20 cellular contexts compared by ENCODE assay signal in the genomic region with DNA sequence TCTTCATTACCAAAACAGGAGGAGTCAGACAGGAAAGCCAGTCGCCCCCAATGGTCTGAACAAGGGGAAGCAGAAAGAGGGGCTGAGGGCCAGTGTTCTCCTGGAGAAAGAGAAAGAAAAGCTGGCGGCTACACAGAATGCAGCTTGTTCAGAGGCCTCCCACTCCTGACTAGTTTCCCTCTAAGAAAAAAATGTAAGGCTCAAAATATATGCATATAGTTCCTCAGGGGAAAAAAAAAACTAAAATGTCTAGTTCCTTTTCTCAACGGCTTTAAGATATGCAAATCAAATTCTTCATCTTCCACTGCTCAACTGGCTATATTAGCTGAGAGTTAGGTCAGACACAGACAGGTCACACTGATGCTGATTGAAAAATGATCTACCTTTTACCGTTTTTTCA. TPM values are rescaled to one million over a fixed set of nuclear protein-coding genes. Genes with fewer than 3 reads are reported as not detected.
DNase-seq lines count a peak whose midpoint lies in the region; TF ChIP-seq lines count a peak whose summit lies in the region.
"Had no signal": no experiment of that assay in that cellular context is flagged by ENCODE, and none has a peak within 500 bp of the region (broad histone marks: within the 10 kb centered on the region; RNA-seq: fewer than 3 reads in every experiment).

No MANE protein-coding gene starts in this region.

- H3K27ac ChIP-seq in fibroblast of lung (ENCODE audit: insufficient read depth, low read length): no peak overlapping the region
- H3K27ac ChIP-seq: 22Rv1, coronary artery, right lobe of liver, transverse colon had no signal

- H3K27me3 ChIP-seq in fibroblast of lung (ENCODE audit: control insufficient read depth, insufficient read depth, low read length): no peaks in the 10 kb centered on the region
- H3K27me3 ChIP-seq: right lobe of liver, transverse colon had no signal

- no peak for TF ChIP-seq CTCF in fibroblast of lung (conservative IDR thresholded peaks at IDR 0.05 in 1 of 2, IDR thresholded peaks at IDR 0.05 in 1 of 2; ENCODE audit: low read depth in 1 of 2, low read length in 2 of 2)

- no peak overlapping the region for H2AFZ ChIP-seq in fibroblast of lung (ENCODE audit: low read length)

- H3K36me3 ChIP-seq in fibroblast of lung (ENCODE audit: control insufficient read depth, insufficient read depth, low read length): no peaks in the 10 kb centered on the region
- H3K36me3 ChIP-seq: right lobe of liver, transverse colon had no signal

- H4K20me1 ChIP-seq in fibroblast of lung (ENCODE audit: control insufficient read depth, extremely low read depth, insufficient read depth, low read length): no peaks in the 10 kb centered on the region

- DNase-seq in NOMO-1 treated with DMSO at 0.1 percent for 48 hours (lab: John Stamatoyannopoulos, UW; ENCODE audit: unreplicated experiment): peak; percentile 21
- no peak for DNase-seq in NOMO-1 treated with dmso at 0.1 percent for 144 hours (lab: John Stamatoyannopoulos, UW; ENCODE audit: unreplicated experiment)
- peak; percentile 72 for DNase-seq in NAMALWA (ENCODE audit: low spot score)
- peak in 1 of 2 donors; percentile 34 for DNase-seq in fibroblast of lung (ENCODE audit: low read depth in 2 of 2)
- DNase-seq in NCI-H774 (lab: John Stamatoyannopoulos, UW): no peak
- DNase-seq in activated T-cell treated with anti-CD3 and anti-CD28 coated beads, Interleukin-2, amount 50 U/mL, for 48 hours: no peak
- no peak for DNase-seq in 8988T
- DNase-seq in epidermal melanocyte (ENCODE audit: insufficient read length, low spot score): no peak
- DNase-seq: activated CD4-positive, alpha-beta T cell treated with anti-CD3 and anti-CD28 coated beads, Interleukin-2, amount 10 ng/mL, durations not matched to agents 7 days and 5 days; activated T-cell treated with anti-CD3 and anti-CD28 coated beads, Interleukin-2, amount 50 U/mL, for 72 hours; left ventricle myocardium superior; NCI-H146; NCI-H526; nephron progenitor cell; right lobe of liver; stimulated activated CD4-positive, alpha-beta T cell treated with anti-CD3 and anti-CD28 coated beads, Interleukin-2, amount 100 ng/mL, for 48 hours; T-helper 17 cell; transverse colon had no signal

- H3K4me1 ChIP-seq in fibroblast of lung (ENCODE audit: control insufficient read depth, extremely low read depth, insufficient read depth, low read length): peaks cover 10% of the 10 kb centered on the region
- H3K4me1 ChIP-seq: right lobe of liver had no signal

- no peak overlapping the region for H3K9ac ChIP-seq in fibroblast of lung (ENCODE audit: insufficient read depth, low read length)

- no peak overlapping the region for H3K4me3 ChIP-seq in fibroblast of lung (replicated peaks in 1 of 4; ENCODE audit: control extremely low read depth in 1 of 4, insufficient read depth in 1 of 4, low read depth in 3 of 4, low read length in 4 of 4)
- H3K4me3 ChIP-seq: coronary artery, right lobe of liver, transverse colon had no signal

- H3K4me2 ChIP-seq in fibroblast of lung (ENCODE audit: extremely low read depth, insufficient read depth, low read length): peak overlapping the region; percentile 4

- peaks cover 56% of the 10 kb centered on the region for H3K79me2 ChIP-seq in fibroblast of lung (ENCODE audit: control insufficient read depth, insufficient read depth, low read length)

- H3K9me3 ChIP-seq in fibroblast of lung (ENCODE audit: control insufficient read depth, insufficient read depth, low read depth, low read length): no peaks in the 10 kb centered on the region
- H3K9me3 ChIP-seq: right lobe of liver, transverse colon had no signal

RNA-seq across cellular contexts. Expression of a gene that starts 18.6 kb away (rescaled TPM):
- total RNA-seq in fibroblast of lung: 36.0 and 46.4 TPM in 2 replicates
- 44.8 and 68.3 TPM in 2 replicates for polyA plus RNA-seq in fibroblast of lung
- polyA plus RNA-seq in fibroblast of lung (2012): 32.3 and 42.0 TPM in 2 replicates
- polyA minus RNA-seq in fibroblast of lung (ENCODE audit: low replicate concordance): 10.5 and 40.1 TPM in 2 replicates

Comparison
In these comparisons a context has a peak if more than half of its experiments do, and no peak if none do; other contexts are left out.
1. DNase-seq: peak in NOMO-1 treated with DMSO at 0.1 percent for 48 hours (single experiment) and NAMALWA (single experiment); none in NOMO-1 treated with dmso at 0.1 percent for 144 hours (single experiment), NCI-H774 (single experiment), activated T-cell treated with anti-CD3 and anti-CD28 coated beads, Interleukin-2, amount 50 U/mL, for 48 hours (0 of 2), 8988T (single experiment) and epidermal melanocyte (single experiment).